Comparison of ENCODE assay signal across 8 cellular contexts in genomic region chr12:121889267-121889624, GRCh38. TPM values are rescaled to one million over a fixed set of nuclear protein-coding genes. Genes with fewer than 3 reads are reported as not detected.
DNase-seq lines count a peak whose midpoint lies in the region; ATAC-seq and TF ChIP-seq lines count a peak whose summit lies in the region.

No MANE protein-coding gene starts in this region.

- H3K27ac ChIP-seq in SK-N-SH (ENCODE audit: low read depth in 2 of 2, low read length in 1 of 2) (peak overlapping the region; percentile 85 to 94), layer of hippocampus (ENCODE audit: low read depth, low read length) (peak overlapping the region; percentile 95), subcutaneous abdominal adipose tissue (ENCODE audit: low read depth, low read length) (peak overlapping the region; percentile 91)

- no peak for TF ChIP-seq CTCF in SK-N-SH (IDR thresholded peaks at IDR 0.05)

- H3K4me3 ChIP-seq in SK-N-SH (ENCODE audit: low read depth in 2 of 2, low read length in 1 of 2) (peak overlapping the region; percentile 68 to 86), subcutaneous abdominal adipose tissue (ENCODE audit: low read depth in 1 of 5, low read length in 5 of 5) (peak overlapping the region; percentile 85 to 96 (median 94))

- no peaks in the 10 kb centered on the region for H3K9me3 ChIP-seq in SK-N-SH
- no peaks in the 10 kb centered on the region for H3K9me3 ChIP-seq in subcutaneous abdominal adipose tissue (ENCODE audit: control insufficient read depth in 5 of 5, low read length in 5 of 5)

- H3K9me2 ChIP-seq in SK-N-SH: no peaks in the 10 kb centered on the region

- H3K36me3 ChIP-seq in SK-N-SH (replicated peaks in 1 of 2; ENCODE audit: control insufficient read depth in 1 of 2, insufficient read depth in 2 of 2, low read length in 1 of 2): peaks cover 0 to 12% of the 10 kb centered on the region in 2 experiments
- peaks cover 0 to 10% (median 4%) of the 10 kb centered on the region in 5 donors for H3K36me3 ChIP-seq in subcutaneous abdominal adipose tissue (ENCODE audit: control insufficient read depth in 5 of 5, insufficient read depth in 5 of 5, low read length in 5 of 5)

- peaks cover 5% of the 10 kb centered on the region for H3K27me3 Mint-ChIP-seq in activated naive CD8-positive, alpha-beta T cell treated with anti-CD3 and anti-CD28 coated beads, Interleukin-2, amount 10 ng/mL, durations not matched to agents 7 days and 5 days

- peaks cover 3% of the 10 kb centered on the region for H3K36me3 Mint-ChIP-seq in activated naive CD8-positive, alpha-beta T cell treated with anti-CD3 and anti-CD28 coated beads, Interleukin-2, amount 10 ng/mL, durations not matched to agents 7 days and 5 days

- ATAC-seq in SK-N-SH treated with all-trans-retinoic acid at 6 μM for 48 hours: no peak
- no peak for ATAC-seq in activated naive CD8-positive, alpha-beta T cell treated with anti-CD3 and anti-CD28 coated beads, Interleukin-2, amount 10 ng/mL, durations not matched to agents 7 days and 5 days (ENCODE audit: low read depth)
- ATAC-seq in GM19455 (IDR thresholded peaks at IDR 0.05; ENCODE audit: unreplicated experiment): no peak
- ATAC-seq in GM18498 (IDR thresholded peaks at IDR 0.05; ENCODE audit: unreplicated experiment): no peak

- H3K4me1 ChIP-seq in SK-N-SH (ENCODE audit: control insufficient read depth in 1 of 2, insufficient read depth in 2 of 2, low read depth in 1 of 2, low read length in 1 of 2): peaks cover 8 to 15% of the 10 kb centered on the region in 2 experiments; a peak in 3 of 4 replicates
- H3K4me1 ChIP-seq in subcutaneous abdominal adipose tissue (ENCODE audit: control insufficient read depth in 5 of 5, insufficient read depth in 5 of 5, low read length in 5 of 5): peaks cover 3 to 36% (median 28%) of the 10 kb centered on the region in 5 donors

- CTCF ChIA-PET in SK-N-SH (lab: Yijun Ruan, JAX): interaction anchor here (0.6 to 10.2 kb wide), 13 partner anchors 9 to 1496 kb away, joined by 3 to 186 read pairs (median 4); partner anchors contain the start of genes RHOF and SETD1B

- no peak overlapping the region for H2AFZ ChIP-seq in SK-N-SH (ENCODE audit: low read depth)

- H3K9me3 Mint-ChIP-seq in activated naive CD8-positive, alpha-beta T cell treated with anti-CD3 and anti-CD28 coated beads, Interleukin-2, amount 10 ng/mL, durations not matched to agents 7 days and 5 days: no peaks in the 10 kb centered on the region

- peaks cover 35% of the 10 kb centered on the region for H3K4me1 Mint-ChIP-seq in activated naive CD8-positive, alpha-beta T cell treated with anti-CD3 and anti-CD28 coated beads, Interleukin-2, amount 10 ng/mL, durations not matched to agents 7 days and 5 days

- H3K4me2 ChIP-seq in SK-N-SH: peak overlapping the region; percentile 85

- POLR2A ChIA-PET in SK-N-SH (lab: Yijun Ruan, JAX): interaction anchor here (1.5 to 2.7 kb wide), 3 partner anchors 17 to 134 kb away, joined by 3 to 34 read pairs (median 13); partner anchors contain the start of gene RHOF
- POLR2A ChIA-PET in activated naive CD8-positive, alpha-beta T cell treated with anti-CD3 and anti-CD28 coated beads, Interleukin-2, amount 10 ng/mL, durations not matched to agents 7 days and 5 days (lab: Charles Lee): interaction anchor here (0.6 to 2.5 kb wide), 5 partner anchors 77 to 364 kb away, joined by 7 to 16 read pairs (median 12); partner anchors contain the start of gene RHOF

- peak overlapping the region; percentile 100 for H3K27ac Mint-ChIP-seq in activated naive CD8-positive, alpha-beta T cell treated with anti-CD3 and anti-CD28 coated beads, Interleukin-2, amount 10 ng/mL, durations not matched to agents 7 days and 5 days

- H3K9ac ChIP-seq in SK-N-SH (peak overlapping the region; percentile 93), subcutaneous abdominal adipose tissue (ENCODE audit: low read length in 5 of 5) (peak overlapping the region; percentile 82 to 96 (median 94))

- H3K79me2 ChIP-seq in SK-N-SH (ENCODE audit: insufficient read depth): peaks cover 56% of the 10 kb centered on the region

- H3K27me3 ChIP-seq in SK-N-SH (ENCODE audit: insufficient read depth) (no peaks in the 10 kb centered on the region), layer of hippocampus (ENCODE audit: control insufficient read depth, insufficient read depth, low read length) (no peaks in the 10 kb centered on the region), subcutaneous abdominal adipose tissue (ENCODE audit: control insufficient read depth in 5 of 5, insufficient read depth in 4 of 5, low read length in 5 of 5) (no peaks in the 10 kb centered on the region)

- peaks cover 10% of the 10 kb centered on the region for H4K20me1 ChIP-seq in SK-N-SH (ENCODE audit: insufficient read depth)

- H3K4me3 Mint-ChIP-seq in activated naive CD8-positive, alpha-beta T cell treated with anti-CD3 and anti-CD28 coated beads, Interleukin-2, amount 10 ng/mL, durations not matched to agents 7 days and 5 days: peak overlapping the region; percentile 100

- DNase-seq in SK-N-SH (no peak), NCI-H128 (lab: John Stamatoyannopoulos, UW; ENCODE audit: unreplicated experiment) (no peak)
- DNase-seq in activated naive CD8-positive, alpha-beta T cell treated with anti-CD3 and anti-CD28 coated beads, Interleukin-2, amount 10 ng/mL, durations not matched to agents 7 days and 5 days: no peak

- no peak for TF ChIP-seq EP300 in SK-N-SH (IDR thresholded peaks at IDR 0.05; ENCODE audit: borderline replicate concordance in 1 of 2, low read depth in 1 of 2, low read length in 1 of 2)

- no peak for TF ChIP-seq RAD21 in SK-N-SH (IDR thresholded peaks at IDR 0.05; ENCODE audit: low read length)

- WGBS in SK-N-SH (ENCODE audit: low lambda C conversion rate): 12% methylated on average over 7 of the region's 7 CpGs

- H3F3A ChIP-seq in SK-N-SH (replicated peaks; ENCODE audit: insufficient read depth): peaks cover 28% of the 10 kb centered on the region

TF ChIP-seq in SK-N-SH, 30 proteins besides CTCF, POLR2A, EP300 and RAD21 (continues in another document):
- TF ChIP-seq GATA2 (CRISPR knock-in tag; IDR thresholded peaks at IDR 0.05) (no peak), RCOR1 (IDR thresholded peaks at IDR 0.05; ENCODE audit: low read length) (no peak), MEF2A (IDR thresholded peaks at IDR 0.05; ENCODE audit: borderline replicate concordance, low read depth) (no peak), GABPA (IDR thresholded peaks at IDR 0.05; ENCODE audit: low read depth) (no peak), TEAD4 (IDR thresholded peaks at IDR 0.05; ENCODE audit: borderline replicate concordance, insufficient read depth) (no peak), USF2 (IDR thresholded peaks at IDR 0.05; ENCODE audit: borderline replicate concordance, low read depth, low read length) (no peak), CHD2 (IDR thresholded peaks at IDR 0.05; ENCODE audit: low read length, partially characterized antibody) (no peak)

TF ChIP-seq in SK-N-SH treated with all-trans-retinoic acid at 6 μM for 48 hours, 23 proteins besides CTCF, POLR2A, EP300 and RAD21:
- TF ChIP-seq ZNF70 (CRISPR knock-in tag; IDR thresholded peaks at IDR 0.05): no peak
- TF ChIP-seq RARB (CRISPR knock-in tag; IDR thresholded peaks at IDR 0.05): no peak
- TF ChIP-seq, protein P1, sequence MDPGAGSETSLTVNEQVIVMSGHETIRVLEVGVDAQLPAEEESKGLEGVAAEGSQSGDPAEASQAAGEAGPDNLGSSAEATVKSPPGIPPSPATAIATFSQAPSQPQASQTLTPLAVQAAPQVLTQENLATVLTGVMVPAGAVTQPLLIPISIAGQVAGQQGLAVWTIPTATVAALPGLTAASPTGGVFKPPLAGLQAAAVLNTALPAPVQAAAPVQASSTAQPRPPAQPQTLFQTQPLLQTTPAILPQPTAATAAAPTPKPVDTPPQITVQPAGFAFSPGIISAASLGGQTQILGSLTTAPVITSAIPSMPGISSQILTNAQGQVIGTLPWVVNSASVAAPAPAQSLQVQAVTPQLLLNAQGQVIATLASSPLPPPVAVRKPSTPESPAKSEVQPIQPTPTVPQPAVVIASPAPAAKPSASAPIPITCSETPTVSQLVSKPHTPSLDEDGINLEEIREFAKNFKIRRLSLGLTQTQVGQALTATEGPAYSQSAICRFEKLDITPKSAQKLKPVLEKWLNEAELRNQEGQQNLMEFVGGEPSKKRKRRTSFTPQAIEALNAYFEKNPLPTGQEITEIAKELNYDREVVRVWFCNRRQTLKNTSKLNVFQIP (CRISPR knock-in tag; IDR thresholded peaks at IDR 0.05; ENCODE audit: borderline replicate concordance, low read depth): no peak
- TF ChIP-seq TOX (CRISPR knock-in tag; IDR thresholded peaks at IDR 0.05; ENCODE audit: borderline replicate concordance): no peak
- TF ChIP-seq OSR1 (CRISPR knock-in tag; IDR thresholded peaks at IDR 0.05): no peak

RNA-seq across cellular contexts. Expression of gene PSMD9, which starts 0.7 kb away (rescaled TPM):
- polyA plus RNA-seq in SK-N-SH (2012; rRNA removed): 227 and 234 TPM in 2 replicates
- polyA plus RNA-seq in SK-N-SH (2012; cell fraction: cytosol; rRNA removed): 116 and 197 TPM in 2 replicates
- 101 and 104 TPM in 2 replicates for polyA plus RNA-seq in SK-N-SH (2012; cell fraction: nucleus; rRNA removed)
- total RNA-seq in activated naive CD8-positive, alpha-beta T cell treated with anti-CD3 and anti-CD28 coated beads, Interleukin-2, amount 10 ng/mL, durations not matched to agents 7 days and 5 days: 10 to 100 TPM; 50.8 to 57.9 TPM

RNA-seq across cellular contexts. Expression of gene CFAP251, which starts 29.1 kb away (rescaled TPM):
- polyA plus RNA-seq in SK-N-SH (2012; rRNA removed): 5.7 and 8.0 TPM in 2 replicates
- polyA plus RNA-seq in SK-N-SH (2012; cell fraction: cytosol; rRNA removed): 5.4 and 6.0 TPM in 2 replicates
- polyA plus RNA-seq in SK-N-SH (2012; cell fraction: nucleus; rRNA removed): 10.7 and 15.5 TPM in 2 replicates
- total RNA-seq in activated naive CD8-positive, alpha-beta T cell treated with anti-CD3 and anti-CD28 coated beads, Interleukin-2, amount 10 ng/mL, durations not matched to agents 7 days and 5 days: 1 to 10 TPM; 1.4 TPM

RNA-seq across cellular contexts. Expression of gene HPD, which starts 30.6 kb away (rescaled TPM):
- 1.8 and 1.9 TPM in 2 replicates for polyA plus RNA-seq in SK-N-SH (2012; rRNA removed)
- polyA plus RNA-seq in SK-N-SH (2012; cell fraction: cytosol; rRNA removed): 2.0 TPM in 2 replicates
- 2.2 and 2.8 TPM in 2 replicates for polyA plus RNA-seq in SK-N-SH (2012; cell fraction: nucleus; rRNA removed)
- not detected for total RNA-seq in activated naive CD8-positive, alpha-beta T cell treated with anti-CD3 and anti-CD28 coated beads, Interleukin-2, amount 10 ng/mL, durations not matched to agents 7 days and 5 days
